1 cellular context compared by ENCODE assay signal in the genomic region with DNA sequence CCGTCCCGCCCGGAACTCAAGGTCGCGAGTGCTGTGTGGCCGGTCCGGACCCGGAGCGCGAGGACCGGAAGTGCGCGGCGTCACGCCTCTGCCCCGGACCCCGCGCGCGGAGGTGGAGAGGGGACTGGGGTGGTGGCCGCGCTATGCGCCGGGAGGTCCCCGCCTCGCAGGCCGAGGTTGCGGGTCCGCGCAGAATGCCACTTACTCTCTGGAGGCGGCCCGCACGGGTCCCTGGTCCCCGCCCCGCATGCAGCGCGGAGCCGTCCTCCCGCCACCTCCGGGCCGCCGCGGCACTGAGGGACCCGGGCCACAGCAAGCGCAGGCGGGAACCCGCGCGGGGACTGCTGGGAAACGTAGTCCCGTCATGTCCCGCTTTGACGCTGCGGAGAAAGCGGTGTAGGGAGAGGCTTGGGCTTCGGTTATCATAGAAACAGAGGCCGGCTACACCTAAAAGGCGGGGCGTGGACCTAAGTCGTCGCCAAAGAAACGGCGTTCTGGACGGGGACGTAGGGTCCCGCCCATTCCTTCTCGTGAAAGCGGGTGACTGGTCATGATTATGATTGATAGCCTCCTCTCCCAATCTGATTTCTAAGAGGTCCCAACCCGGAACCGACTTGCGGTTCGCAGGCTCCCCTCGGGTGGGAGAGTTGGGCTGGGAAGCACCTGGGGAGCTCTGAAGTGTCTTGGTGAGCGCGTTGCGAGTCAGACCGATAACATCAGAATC.
A peak's percentile ranks its signal among the peaks of the same experiment; 100 is the strongest.
TF ChIP-seq lines count a peak whose summit lies in the region.

A gene (minus strand): TSS at position 295 of the 724 bp plus-strand sequence. CDS start 11,698 bp downstream, outside the sequence.

TF ChIP-seq in GM12878, 131 proteins besides CTCF, POLR2A, EP300 and RAD21 (continued from another document):
- TF ChIP-seq, protein P1, sequence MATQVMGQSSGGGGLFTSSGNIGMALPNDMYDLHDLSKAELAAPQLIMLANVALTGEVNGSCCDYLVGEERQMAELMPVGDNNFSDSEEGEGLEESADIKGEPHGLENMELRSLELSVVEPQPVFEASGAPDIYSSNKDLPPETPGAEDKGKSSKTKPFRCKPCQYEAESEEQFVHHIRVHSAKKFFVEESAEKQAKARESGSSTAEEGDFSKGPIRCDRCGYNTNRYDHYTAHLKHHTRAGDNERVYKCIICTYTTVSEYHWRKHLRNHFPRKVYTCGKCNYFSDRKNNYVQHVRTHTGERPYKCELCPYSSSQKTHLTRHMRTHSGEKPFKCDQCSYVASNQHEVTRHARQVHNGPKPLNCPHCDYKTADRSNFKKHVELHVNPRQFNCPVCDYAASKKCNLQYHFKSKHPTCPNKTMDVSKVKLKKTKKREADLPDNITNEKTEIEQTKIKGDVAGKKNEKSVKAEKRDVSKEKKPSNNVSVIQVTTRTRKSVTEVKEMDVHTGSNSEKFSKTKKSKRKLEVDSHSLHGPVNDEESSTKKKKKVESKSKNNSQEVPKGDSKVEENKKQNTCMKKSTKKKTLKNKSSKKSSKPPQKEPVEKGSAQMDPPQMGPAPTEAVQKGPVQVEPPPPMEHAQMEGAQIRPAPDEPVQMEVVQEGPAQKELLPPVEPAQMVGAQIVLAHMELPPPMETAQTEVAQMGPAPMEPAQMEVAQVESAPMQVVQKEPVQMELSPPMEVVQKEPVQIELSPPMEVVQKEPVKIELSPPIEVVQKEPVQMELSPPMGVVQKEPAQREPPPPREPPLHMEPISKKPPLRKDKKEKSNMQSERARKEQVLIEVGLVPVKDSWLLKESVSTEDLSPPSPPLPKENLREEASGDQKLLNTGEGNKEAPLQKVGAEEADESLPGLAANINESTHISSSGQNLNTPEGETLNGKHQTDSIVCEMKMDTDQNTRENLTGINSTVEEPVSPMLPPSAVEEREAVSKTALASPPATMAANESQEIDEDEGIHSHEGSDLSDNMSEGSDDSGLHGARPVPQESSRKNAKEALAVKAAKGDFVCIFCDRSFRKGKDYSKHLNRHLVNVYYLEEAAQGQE (IDR thresholded peaks at IDR 0.05; ENCODE audit: low read depth, low read length): no peak
- TF ChIP-seq SRF (IDR thresholded peaks at IDR 0.05; ENCODE audit: low read depth in 2 of 2, low read length in 2 of 2): peak; percentile 65 to 92
- peak; percentile 58; the same call in 1 of the 2 replicates for TF ChIP-seq SIN3A (IDR thresholded peaks at IDR 0.05; ENCODE audit: low read depth, low read length)
- TF ChIP-seq NR2C1 (IDR thresholded peaks at IDR 0.05): peak; percentile 90
- TF ChIP-seq IKZF1 (conservative IDR thresholded peaks at IDR 0.05): peak; percentile 99
- no peak for TF ChIP-seq HDAC6 (IDR thresholded peaks at IDR 0.05; ENCODE audit: unreplicated experiment)
- TF ChIP-seq, protein P2, sequence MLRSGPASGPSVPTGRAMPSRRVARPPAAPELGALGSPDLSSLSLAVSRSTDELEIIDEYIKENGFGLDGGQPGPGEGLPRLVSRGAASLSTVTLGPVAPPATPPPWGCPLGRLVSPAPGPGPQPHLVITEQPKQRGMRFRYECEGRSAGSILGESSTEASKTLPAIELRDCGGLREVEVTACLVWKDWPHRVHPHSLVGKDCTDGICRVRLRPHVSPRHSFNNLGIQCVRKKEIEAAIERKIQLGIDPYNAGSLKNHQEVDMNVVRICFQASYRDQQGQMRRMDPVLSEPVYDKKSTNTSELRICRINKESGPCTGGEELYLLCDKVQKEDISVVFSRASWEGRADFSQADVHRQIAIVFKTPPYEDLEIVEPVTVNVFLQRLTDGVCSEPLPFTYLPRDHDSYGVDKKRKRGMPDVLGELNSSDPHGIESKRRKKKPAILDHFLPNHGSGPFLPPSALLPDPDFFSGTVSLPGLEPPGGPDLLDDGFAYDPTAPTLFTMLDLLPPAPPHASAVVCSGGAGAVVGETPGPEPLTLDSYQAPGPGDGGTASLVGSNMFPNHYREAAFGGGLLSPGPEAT (IDR thresholded peaks at IDR 0.05; ENCODE audit: low read depth): peak; percentile 72
- peak; percentile 92 for TF ChIP-seq NR2F1 (conservative IDR thresholded peaks at IDR 0.05)
- TF ChIP-seq SMAD5 (IDR thresholded peaks at IDR 0.05; ENCODE audit: low read depth): peak; percentile 73
- TF ChIP-seq CREM (IDR thresholded peaks at IDR 0.05; ENCODE audit: low read depth): peak; percentile 92
- TF ChIP-seq MTA2 (IDR thresholded peaks at IDR 0.05; ENCODE audit: low read depth): no peak
- TF ChIP-seq, protein P3, sequence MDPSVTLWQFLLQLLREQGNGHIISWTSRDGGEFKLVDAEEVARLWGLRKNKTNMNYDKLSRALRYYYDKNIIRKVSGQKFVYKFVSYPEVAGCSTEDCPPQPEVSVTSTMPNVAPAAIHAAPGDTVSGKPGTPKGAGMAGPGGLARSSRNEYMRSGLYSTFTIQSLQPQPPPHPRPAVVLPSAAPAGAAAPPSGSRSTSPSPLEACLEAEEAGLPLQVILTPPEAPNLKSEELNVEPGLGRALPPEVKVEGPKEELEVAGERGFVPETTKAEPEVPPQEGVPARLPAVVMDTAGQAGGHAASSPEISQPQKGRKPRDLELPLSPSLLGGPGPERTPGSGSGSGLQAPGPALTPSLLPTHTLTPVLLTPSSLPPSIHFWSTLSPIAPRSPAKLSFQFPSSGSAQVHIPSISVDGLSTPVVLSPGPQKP (IDR thresholded peaks at IDR 0.05; ENCODE audit: low read depth, low read length): peak; percentile 91
- TF ChIP-seq ESRRA (IDR thresholded peaks at IDR 0.05; ENCODE audit: low read length): peak; percentile 66
- no peak for TF ChIP-seq YBX1 (IDR thresholded peaks at IDR 0.05)
